In the genomic region with DNA sequence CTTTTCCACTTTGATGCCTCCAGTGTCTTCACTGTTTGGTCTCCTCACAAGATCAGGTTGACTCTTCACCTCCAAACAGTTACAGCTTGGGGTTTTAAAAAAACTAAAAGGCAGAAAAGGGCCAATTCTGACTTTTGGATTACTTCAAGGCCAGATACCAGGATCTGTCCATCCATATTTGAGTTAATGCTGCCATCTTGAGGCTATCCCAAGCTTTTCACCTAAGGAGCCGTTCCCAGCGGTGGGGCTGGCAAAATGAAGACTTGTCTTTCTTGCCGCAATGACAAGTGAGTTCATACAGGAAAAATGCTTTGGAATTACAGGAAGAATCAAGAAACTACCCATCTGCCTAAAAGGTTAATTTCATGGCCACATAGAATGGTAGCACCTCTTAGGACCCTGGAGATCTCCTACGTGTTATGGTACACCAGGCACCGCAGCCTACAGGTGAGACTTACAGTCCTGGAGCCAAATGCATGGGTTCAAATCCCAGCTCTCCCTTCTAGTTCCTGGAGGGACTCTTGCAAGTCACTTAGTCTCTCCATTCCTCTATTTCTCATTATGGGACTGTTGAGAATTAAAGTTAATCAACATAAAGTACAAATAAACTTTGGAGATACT, we compare ENCODE assay signal across 9 cellular contexts. TPM values are rescaled to one million over a fixed set of nuclear protein-coding genes. Genes with fewer than 3 reads are reported as not detected.
DNase-seq lines count a peak whose midpoint lies in the region; ATAC-seq and TF ChIP-seq lines count a peak whose summit lies in the region.
"Had no signal": no experiment of that assay in that cellular context is flagged by ENCODE, and none has a peak within 500 bp of the region (broad histone marks: within the 10 kb centered on the region; RNA-seq: fewer than 3 reads in every experiment).

No MANE protein-coding gene starts in this region.

- no peaks in the 10 kb centered on the region for H3K9me3 ChIP-seq in MG63
- H3K9me3 ChIP-seq: BLaER1 had no signal

- H3K4me3 ChIP-seq in MG63, result no peak overlapping the region
- H3K4me3 ChIP-seq in WI38 (ENCODE audit: low read depth, low read length), result no peak overlapping the region
- H3K4me3 ChIP-seq in retinal pigment epithelial cell (ENCODE audit: low read length), result no peak overlapping the region
- H3K4me3 ChIP-seq: BLaER1 had no signal

- ATAC-seq in GM19397 (IDR thresholded peaks at IDR 0.05; ENCODE audit: unreplicated experiment) (peak; percentile 66), left cardiac atrium (peak; percentile 80 to 81), GM19023 (IDR thresholded peaks at IDR 0.05; ENCODE audit: unreplicated experiment) (no peak)

- intact Hi-C loops in left cardiac atrium (cut with DNase I), result loop anchor here (10.0 kb wide), 3 partner anchors 869 to 1059 kb away; partner anchors contain the start of genes RTN4RL2 (in 1 of the 2) and YPEL4 (in 1 of the 2)

- TF ChIP-seq CTCF in WI38 (IDR thresholded peaks at IDR 0.05; ENCODE audit: low read depth, low read length), result peak; percentile 66
- TF ChIP-seq CTCF in retinal pigment epithelial cell (conservative IDR thresholded peaks at IDR 0.05; ENCODE audit: low read depth, low read length), result peak; percentile 73

- H3K36me3 ChIP-seq in MG63, result no peaks in the 10 kb centered on the region
- H3K36me3 ChIP-seq: BLaER1 had no signal

- DNase-seq in DMS 273 (lab: John Stamatoyannopoulos, UW; ENCODE audit: unreplicated experiment) (peak; percentile 61), DMS 273 treated with DMSO at 0.1 percent for 48 hours (lab: John Stamatoyannopoulos, UW) (no peak), MG63 (peak; percentile 25), left cardiac atrium (peak; percentile 19), retinal pigment epithelial cell (ENCODE audit: low read depth) (peak; percentile 17)

- no peaks in the 10 kb centered on the region for H3K27me3 ChIP-seq in MG63
- H3K27me3 ChIP-seq: BLaER1 had no signal

RNA-seq across cellular contexts. Expression of gene OR5B21, which starts 6.0 kb away (rescaled TPM):
- not detected in 2 replicates for total RNA-seq in MG63 (2014; rRNA removed; shearing (Covaris generic); ENCODE audit: low replicate concordance)
- not detected for total RNA-seq in left cardiac atrium
